ENCODE assay signal across 8 cellular contexts in genomic region chr4:77156533-77156911, GRCh38. TPM values are rescaled to one million over a fixed set of nuclear protein-coding genes. Genes with fewer than 3 reads are reported as not detected.
DNase-seq lines count a peak whose midpoint lies in the region; ATAC-seq and TF ChIP-seq lines count a peak whose summit lies in the region.

No MANE protein-coding gene starts in this region.

- CTCF ChIA-PET in BJ (lab: Yijun Ruan, JAX) = interaction anchor here (0.7 kb wide), 1 partner anchor 224 kb away, joined by 3 read pairs; no protein-coding TSS in a partner anchor

- H3K36me3 ChIP-seq in BJ (ENCODE audit: control insufficient read depth, insufficient read depth, low read length) = peaks cover 1% of the 10 kb centered on the region; the same call in 1 of the 2 replicates

- POLR2A ChIA-PET in BJ (lab: Charles Lee) = interaction anchor here (0.5 to 0.7 kb wide), 2 partner anchors 18 to 68 kb away, joined by 3 to 4 read pairs; no protein-coding TSS in a partner anchor

- H3K27me3 ChIP-seq in BJ (ENCODE audit: control insufficient read depth, insufficient read depth, low read length) = peaks cover 4% of the 10 kb centered on the region

- DNase-seq in BJ (ENCODE audit: low read depth) (peak; percentile 96), GM19238 (ENCODE audit: insufficient read length, low spot score) (peak; percentile 90), NCI-H510A (lab: John Stamatoyannopoulos, UW) (peak; percentile 96), dedifferentiated amniotic fluid mesenchymal stem cell (ENCODE audit: extremely low spot score) (peak; percentile 100), left kidney (ENCODE audit: low read depth, low spot score) (peak; percentile 100)
- peak; percentile 77 to 91 for DNase-seq in activated CD4-positive, alpha-beta T cell treated with anti-CD3 and anti-CD28 coated beads for 24 hours (ENCODE audit: low read depth in 2 of 2)
- peak; percentile 93 for DNase-seq in stimulated activated CD4-positive, alpha-beta T cell treated with anti-CD3 and anti-CD28 coated beads, Interleukin-2, amount 100 ng/mL, for 4 hours (ENCODE audit: low read depth)

- TF ChIP-seq CTCF in BJ (IDR thresholded peaks at IDR 0.05; ENCODE audit: insufficient read depth, low read depth, low read length) = no peak

- ATAC-seq in HG03439 (IDR thresholded peaks at IDR 0.05; ENCODE audit: unreplicated experiment) = peak; percentile 89

- peak overlapping the region; percentile 100 for H3K4me3 ChIP-seq in BJ (ENCODE audit: low read depth, low read length)

RNA-seq across cellular contexts. Expression of gene CCNG2, which starts 0.5 kb away (rescaled TPM):
- polyA plus RNA-seq in BJ (2011; rRNA removed) = 9.0 and 24.4 TPM in 2 replicates
- polyA minus RNA-seq in BJ (2011; rRNA and poly(A)+ RNA removed) = 5.7 and 7.4 TPM in 2 replicates

Comparison
In these comparisons a context has a peak if more than half of its experiments do, and no peak if none do; other contexts are left out.
1. Peak in every context shown above with its lines: DNase-seq, ATAC-seq and H3K4me3 ChIP-seq.